In the genomic region with DNA sequence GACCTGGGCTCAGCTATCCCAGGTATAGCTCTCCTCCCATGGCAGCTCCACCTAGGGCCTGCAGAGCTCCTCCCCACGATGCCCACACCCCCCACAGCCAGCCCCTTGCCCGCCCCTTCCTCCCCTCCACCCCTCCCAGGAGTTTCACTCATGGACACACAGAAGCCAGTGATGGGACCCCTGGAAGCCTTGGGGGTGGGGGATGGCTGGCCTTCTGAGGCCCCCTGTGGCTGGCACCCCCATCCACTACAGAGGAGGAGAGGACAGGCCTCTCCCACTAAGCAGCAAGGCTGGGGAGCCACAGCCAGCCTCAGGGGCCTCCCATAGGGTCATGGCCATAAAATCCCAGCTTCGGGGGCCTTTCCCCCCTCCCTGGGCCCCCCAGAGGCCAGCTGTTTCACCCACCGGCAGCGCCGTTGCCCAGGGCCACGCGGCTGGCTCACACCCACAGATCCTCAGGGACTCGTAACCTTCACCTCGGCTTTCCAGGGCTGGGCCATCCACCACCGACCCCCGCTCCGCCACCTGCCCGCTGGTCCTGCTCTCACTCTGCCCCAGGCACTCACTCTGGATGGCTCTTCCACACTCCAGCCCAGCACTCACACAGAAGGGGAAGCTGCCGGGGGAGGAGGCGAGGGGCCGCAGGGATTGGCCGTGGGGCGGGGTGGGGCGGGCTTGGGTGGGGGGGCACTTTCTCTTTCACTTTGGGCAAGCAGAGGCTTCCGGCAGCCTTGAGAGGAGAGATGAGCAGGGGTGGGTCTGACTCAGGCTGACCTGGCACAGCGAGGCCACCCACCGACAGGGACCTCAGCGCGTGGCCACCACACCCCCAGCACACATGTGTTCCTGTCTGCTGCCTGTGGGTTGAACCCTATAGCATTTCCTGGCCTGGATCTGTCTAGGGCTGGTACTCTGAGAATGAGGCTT, we compare ENCODE assay signal across 7 cellular contexts. TPM values are rescaled to one million over a fixed set of nuclear protein-coding genes. Genes with fewer than 3 reads are reported as not detected.
DNase-seq lines count a peak whose midpoint lies in the region; ATAC-seq and TF ChIP-seq lines count a peak whose summit lies in the region.

No MANE protein-coding gene starts in this region.

- TF ChIP-seq CTCF in ascending aorta (IDR thresholded peaks at IDR 0.05): no peak

- H3K9me3 ChIP-seq in MG63: no peaks in the 10 kb centered on the region
- no peaks in the 10 kb centered on the region for H3K9me3 ChIP-seq in ascending aorta
- H3K9me3 ChIP-seq in iPS-18c (ENCODE audit: control insufficient read depth, insufficient read depth, low read length): no peaks in the 10 kb centered on the region

- intact Hi-C loops in ascending aorta (cut with DNase I): loop anchor here (2.0 to 5.0 kb wide), 2 partner anchors 19 to 49 kb away; a partner anchor contains a TSS

- H3K4me3 ChIP-seq in MG63 (peak overlapping the region; percentile 99), ascending aorta (peak overlapping the region; percentile 78 to 85), iPS-18c (ENCODE audit: insufficient read depth, low read depth, low read length) (peak overlapping the region; percentile 86; the same call in 1 of the 2 replicates)

- peak; percentile 30 for ATAC-seq in GM18502 (IDR thresholded peaks at IDR 0.05; ENCODE audit: poor library complexity, unreplicated experiment)
- ATAC-seq in GM18868 (IDR thresholded peaks at IDR 0.05; ENCODE audit: unreplicated experiment): no peak

- H3K4me1 ChIP-seq in ascending aorta: peaks cover 12 to 20% of the 10 kb centered on the region in 2 donors

- peak overlapping the region; percentile 78 to 79 for H3K27ac ChIP-seq in ascending aorta

- DNase-seq in MG63 (peak; percentile 94), T-helper 9 cell (peak; percentile 72), ascending aorta (ENCODE audit: low spot score in 2 of 2) (peak; percentile 50 to 89), smooth muscle cell of the brain vasculature (ENCODE audit: low read depth, low spot score) (peak; percentile 46)

- peaks cover 45% of the 10 kb centered on the region for H3K36me3 ChIP-seq in MG63
- H3K36me3 ChIP-seq in ascending aorta: peaks cover 5 to 13% of the 10 kb centered on the region in 2 donors

- H3K27me3 ChIP-seq in MG63 (no peaks in the 10 kb centered on the region), ascending aorta (no peaks in the 10 kb centered on the region)

RNA-seq across cellular contexts. Expression of a gene that starts 2.2 kb away (rescaled TPM):
- total RNA-seq in MG63 (2014; rRNA removed; shearing (Covaris generic); ENCODE audit: low replicate concordance): 28.6 and 31.3 TPM in 2 replicates
- total RNA-seq in ascending aorta: 5.6 TPM

RNA-seq across cellular contexts. Expression of a gene that starts 6.0 kb away (rescaled TPM):
- total RNA-seq in MG63 (2014; rRNA removed; shearing (Covaris generic); ENCODE audit: low replicate concordance): not detected in 2 replicates
- not detected for total RNA-seq in ascending aorta

RNA-seq across cellular contexts. Expression of a gene that starts 9.1 kb away (rescaled TPM):
- 4.9 and 10.8 TPM in 2 replicates for total RNA-seq in MG63 (2014; rRNA removed; shearing (Covaris generic); ENCODE audit: low replicate concordance)
- 7.1 TPM for total RNA-seq in ascending aorta

RNA-seq across cellular contexts. Expression of a gene that starts 13.9 kb away (rescaled TPM):
- 770 and 1,105 TPM in 2 replicates for total RNA-seq in MG63 (2014; rRNA removed; shearing (Covaris generic); ENCODE audit: low replicate concordance)
- 897 TPM for total RNA-seq in ascending aorta

RNA-seq across cellular contexts. Expression of a gene that starts 18.6 kb away (rescaled TPM):
- 46.1 and 80.1 TPM in 2 replicates for total RNA-seq in MG63 (2014; rRNA removed; shearing (Covaris generic); ENCODE audit: low replicate concordance)
- total RNA-seq in ascending aorta: 12.2 TPM
